Comparison of ENCODE assay signal across 1 cellular context in genomic region chr6:138814179-138814834, GRCh38.
A peak's percentile ranks its signal among the peaks of the same experiment; 100 is the strongest.
TF ChIP-seq lines count a peak whose summit lies in the region.

No MANE protein-coding gene starts in this region.

TF ChIP-seq in HepG2, 621 proteins besides CTCF, POLR2A, EP300 and RAD21 (continued from another document and continues in another):
- no peak for TF ChIP-seq ZBTB4 (CRISPR knock-in tag; IDR thresholded peaks at IDR 0.05; ENCODE audit: borderline replicate concordance)
- no peak for TF ChIP-seq U2AF2 (IDR thresholded peaks at IDR 0.05; ENCODE audit: low read depth, low read length)
- TF ChIP-seq RXRB (CRISPR knock-in tag; IDR thresholded peaks at IDR 0.05; ENCODE audit: borderline replicate concordance), result peak; percentile 76; the same call in 1 of the 2 replicates
- peak; percentile 22; the same call in 1 of the 2 replicates for TF ChIP-seq FOSL2 (CRISPR knock-in tag; IDR thresholded peaks at IDR 0.05)
- no peak for TF ChIP-seq SIN3A (IDR thresholded peaks at IDR 0.05; ENCODE audit: borderline replicate concordance, low read depth, low read length)
- no peak for TF ChIP-seq TAF1 (CRISPR knock-in tag; IDR thresholded peaks at IDR 0.05)
- no peak for TF ChIP-seq ZNF263 (CRISPR knock-in tag; IDR thresholded peaks at IDR 0.05)
- TF ChIP-seq, protein P1, sequence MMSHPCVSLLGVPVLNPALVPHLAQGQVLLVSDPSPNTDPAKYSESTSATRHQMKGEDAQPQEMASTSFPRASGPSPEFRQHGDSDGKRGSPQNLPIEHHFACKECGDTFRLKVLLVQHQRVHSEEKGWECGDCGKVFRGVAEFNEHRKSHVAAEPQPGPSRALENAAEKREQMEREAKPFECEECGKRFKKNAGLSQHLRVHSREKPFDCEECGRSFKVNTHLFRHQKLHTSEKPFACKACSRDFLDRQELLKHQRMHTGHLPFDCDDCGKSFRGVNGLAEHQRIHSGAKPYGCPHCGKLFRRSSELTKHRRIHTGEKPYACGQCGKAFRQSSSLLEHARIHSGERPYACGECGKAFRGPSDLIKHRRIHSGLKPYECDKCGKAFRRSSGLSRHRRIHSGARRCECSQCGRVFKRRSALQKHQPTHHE (CRISPR knock-in tag; IDR thresholded peaks at IDR 0.05; ENCODE audit: borderline replicate concordance), result no peak
- no peak for TF ChIP-seq SAFB2 (CRISPR knock-in tag; IDR thresholded peaks at IDR 0.05; ENCODE audit: borderline replicate concordance, low read depth)
- TF ChIP-seq MZF1 (CRISPR knock-in tag; IDR thresholded peaks at IDR 0.05; ENCODE audit: borderline replicate concordance), result no peak
- no peak for TF ChIP-seq KAT7 (CRISPR knock-in tag; IDR thresholded peaks at IDR 0.05; ENCODE audit: borderline replicate concordance)
- no peak for TF ChIP-seq RBAK (CRISPR knock-in tag; IDR thresholded peaks at IDR 0.05)
- no peak for TF ChIP-seq ATRX (CRISPR knock-in tag; IDR thresholded peaks at IDR 0.05; ENCODE audit: borderline replicate concordance)
- TF ChIP-seq ZFX (CRISPR knock-in tag; IDR thresholded peaks at IDR 0.05; ENCODE audit: low read depth), result 0 out of 2 replicates have a peak, but pooled peaks have one; percentile 52
- no peak for TF ChIP-seq KDM1A (CRISPR knock-in tag; IDR thresholded peaks at IDR 0.05)
- TF ChIP-seq SRSF4 (IDR thresholded peaks at IDR 0.05; ENCODE audit: low read depth, low read length, poor library complexity, severe bottlenecking), result no peak
- no peak for TF ChIP-seq RFX3 (CRISPR knock-in tag; IDR thresholded peaks at IDR 0.05)
- TF ChIP-seq, protein P2, sequence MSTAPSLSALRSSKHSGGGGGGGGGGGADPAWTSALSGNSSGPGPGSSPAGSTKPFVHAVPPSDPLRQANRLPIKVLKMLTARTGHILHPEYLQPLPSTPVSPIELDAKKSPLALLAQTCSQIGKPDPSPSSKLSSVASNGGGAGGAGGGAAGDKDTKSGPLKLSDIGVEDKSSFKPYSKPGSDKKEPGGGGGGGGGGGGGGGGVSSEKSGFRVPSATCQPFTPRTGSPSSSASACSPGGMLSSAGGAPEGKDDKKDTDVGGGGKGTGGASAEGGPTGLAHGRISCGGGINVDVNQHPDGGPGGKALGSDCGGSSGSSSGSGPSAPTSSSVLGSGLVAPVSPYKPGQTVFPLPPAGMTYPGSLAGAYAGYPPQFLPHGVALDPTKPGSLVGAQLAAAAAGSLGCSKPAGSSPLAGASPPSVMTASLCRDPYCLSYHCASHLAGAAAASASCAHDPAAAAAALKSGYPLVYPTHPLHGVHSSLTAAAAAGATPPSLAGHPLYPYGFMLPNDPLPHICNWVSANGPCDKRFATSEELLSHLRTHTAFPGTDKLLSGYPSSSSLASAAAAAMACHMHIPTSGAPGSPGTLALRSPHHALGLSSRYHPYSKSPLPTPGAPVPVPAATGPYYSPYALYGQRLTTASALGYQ (CRISPR knock-in tag; IDR thresholded peaks at IDR 0.05), result peak; percentile 84; the same call in 1 of the 2 replicates
- TF ChIP-seq ZNF878 (CRISPR knock-in tag; IDR thresholded peaks at IDR 0.05), result peak; percentile 45; the same call in 1 of the 2 replicates
- no peak for TF ChIP-seq ZNF383 (CRISPR knock-in tag; IDR thresholded peaks at IDR 0.05; ENCODE audit: borderline replicate concordance)
- TF ChIP-seq DR1 (CRISPR knock-in tag; IDR thresholded peaks at IDR 0.05), result no peak
- TF ChIP-seq HOXA5 (CRISPR knock-in tag; IDR thresholded peaks at IDR 0.05), result peak; percentile 60; the same call in 1 of the 2 replicates
- TF ChIP-seq, protein P3, sequence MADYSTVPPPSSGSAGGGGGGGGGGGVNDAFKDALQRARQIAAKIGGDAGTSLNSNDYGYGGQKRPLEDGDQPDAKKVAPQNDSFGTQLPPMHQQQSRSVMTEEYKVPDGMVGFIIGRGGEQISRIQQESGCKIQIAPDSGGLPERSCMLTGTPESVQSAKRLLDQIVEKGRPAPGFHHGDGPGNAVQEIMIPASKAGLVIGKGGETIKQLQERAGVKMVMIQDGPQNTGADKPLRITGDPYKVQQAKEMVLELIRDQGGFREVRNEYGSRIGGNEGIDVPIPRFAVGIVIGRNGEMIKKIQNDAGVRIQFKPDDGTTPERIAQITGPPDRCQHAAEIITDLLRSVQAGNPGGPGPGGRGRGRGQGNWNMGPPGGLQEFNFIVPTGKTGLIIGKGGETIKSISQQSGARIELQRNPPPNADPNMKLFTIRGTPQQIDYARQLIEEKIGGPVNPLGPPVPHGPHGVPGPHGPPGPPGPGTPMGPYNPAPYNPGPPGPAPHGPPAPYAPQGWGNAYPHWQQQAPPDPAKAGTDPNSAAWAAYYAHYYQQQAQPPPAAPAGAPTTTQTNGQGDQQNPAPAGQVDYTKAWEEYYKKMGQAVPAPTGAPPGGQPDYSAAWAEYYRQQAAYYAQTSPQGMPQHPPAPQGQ (CRISPR knock-in tag; IDR thresholded peaks at IDR 0.05; ENCODE audit: borderline replicate concordance), result no peak
- TF ChIP-seq ZNF256 (CRISPR knock-in tag; conservative IDR thresholded peaks at IDR 0.05), result no peak
- no peak for TF ChIP-seq ZNF546 (CRISPR knock-in tag; conservative IDR thresholded peaks at IDR 0.05)
- peak; percentile 96 for TF ChIP-seq TBX2 (CRISPR knock-in tag; IDR thresholded peaks at IDR 0.05; ENCODE audit: borderline replicate concordance)
- TF ChIP-seq, protein P4, sequence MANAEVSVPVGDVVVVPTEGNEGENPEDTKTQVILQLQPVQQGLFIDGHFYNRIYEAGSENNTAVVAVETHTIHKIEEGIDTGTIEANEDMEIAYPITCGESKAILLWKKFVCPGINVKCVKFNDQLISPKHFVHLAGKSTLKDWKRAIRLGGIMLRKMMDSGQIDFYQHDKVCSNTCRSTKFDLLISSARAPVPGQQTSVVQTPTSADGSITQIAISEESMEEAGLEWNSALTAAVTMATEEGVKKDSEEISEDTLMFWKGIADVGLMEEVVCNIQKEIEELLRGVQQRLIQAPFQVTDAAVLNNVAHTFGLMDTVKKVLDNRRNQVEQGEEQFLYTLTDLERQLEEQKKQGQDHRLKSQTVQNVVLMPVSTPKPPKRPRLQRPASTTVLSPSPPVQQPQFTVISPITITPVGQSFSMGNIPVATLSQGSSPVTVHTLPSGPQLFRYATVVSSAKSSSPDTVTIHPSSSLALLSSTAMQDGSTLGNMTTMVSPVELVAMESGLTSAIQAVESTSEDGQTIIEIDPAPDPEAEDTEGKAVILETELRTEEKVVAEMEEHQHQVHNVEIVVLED (CRISPR knock-in tag; IDR thresholded peaks at IDR 0.05; ENCODE audit: borderline replicate concordance), result 0 out of 2 replicates have a peak, but pooled peaks have one; percentile 5
- TF ChIP-seq, protein P5, sequence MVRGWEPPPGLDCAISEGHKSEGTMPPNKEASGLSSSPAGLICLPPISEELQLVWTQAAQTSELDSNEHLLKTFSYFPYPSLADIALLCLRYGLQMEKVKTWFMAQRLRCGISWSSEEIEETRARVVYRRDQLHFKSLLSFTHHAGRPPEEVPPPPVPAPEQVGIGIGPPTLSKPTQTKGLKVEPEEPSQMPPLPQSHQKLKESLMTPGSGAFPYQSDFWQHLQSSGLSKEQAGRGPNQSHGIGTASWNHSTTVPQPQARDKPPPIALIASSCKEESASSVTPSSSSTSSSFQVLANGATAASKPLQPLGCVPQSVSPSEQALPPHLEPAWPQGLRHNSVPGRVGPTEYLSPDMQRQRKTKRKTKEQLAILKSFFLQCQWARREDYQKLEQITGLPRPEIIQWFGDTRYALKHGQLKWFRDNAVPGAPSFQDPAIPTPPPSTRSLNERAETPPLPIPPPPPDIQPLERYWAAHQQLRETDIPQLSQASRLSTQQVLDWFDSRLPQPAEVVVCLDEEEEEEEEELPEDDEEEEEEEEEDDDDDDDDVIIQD (CRISPR knock-in tag; IDR thresholded peaks at IDR 0.05; ENCODE audit: low read depth), result peak; percentile 77; the same call in 1 of the 2 replicates
- TF ChIP-seq ZNF782 (CRISPR knock-in tag; IDR thresholded peaks at IDR 0.05; ENCODE audit: borderline replicate concordance), result no peak
- TF ChIP-seq ZSCAN30 (CRISPR knock-in tag; IDR thresholded peaks at IDR 0.05), result no peak
- TF ChIP-seq BRF2 (CRISPR knock-in tag; IDR thresholded peaks at IDR 0.05), result no peak
- TF ChIP-seq ZNF136 (CRISPR knock-in tag; IDR thresholded peaks at IDR 0.05; ENCODE audit: low read depth), result no peak
- TF ChIP-seq GZF1 (CRISPR knock-in tag; IDR thresholded peaks at IDR 0.05), result no peak
- no peak for TF ChIP-seq ZNF572 (CRISPR knock-in tag; IDR thresholded peaks at IDR 0.05)
- no peak for TF ChIP-seq ZNF747 (CRISPR knock-in tag; IDR thresholded peaks at IDR 0.05; ENCODE audit: borderline replicate concordance)
- TF ChIP-seq ZNF768 (CRISPR knock-in tag; IDR thresholded peaks at IDR 0.05), result no peak
- no peak for TF ChIP-seq REXO4 (CRISPR knock-in tag; IDR thresholded peaks at IDR 0.05; ENCODE audit: borderline replicate concordance)
- no peak for TF ChIP-seq ZBTB14 (CRISPR knock-in tag; IDR thresholded peaks at IDR 0.05)
- TF ChIP-seq STAT6 (CRISPR knock-in tag; IDR thresholded peaks at IDR 0.05; ENCODE audit: borderline replicate concordance), result no peak
- TF ChIP-seq MYC (CRISPR knock-in tag; IDR thresholded peaks at IDR 0.05; ENCODE audit: borderline replicate concordance), result no peak
- TF ChIP-seq HOXD1 (CRISPR knock-in tag; IDR thresholded peaks at IDR 0.05), result no peak
- TF ChIP-seq MTA3 (CRISPR knock-in tag; IDR thresholded peaks at IDR 0.05), result no peak
- no peak for TF ChIP-seq SMC3 (IDR thresholded peaks at IDR 0.05; ENCODE audit: low read length)
- TF ChIP-seq TOPORS (CRISPR knock-in tag; IDR thresholded peaks at IDR 0.05), result no peak
- TF ChIP-seq ZNF547 (CRISPR knock-in tag; IDR thresholded peaks at IDR 0.05), result no peak
- TF ChIP-seq, protein P6, sequence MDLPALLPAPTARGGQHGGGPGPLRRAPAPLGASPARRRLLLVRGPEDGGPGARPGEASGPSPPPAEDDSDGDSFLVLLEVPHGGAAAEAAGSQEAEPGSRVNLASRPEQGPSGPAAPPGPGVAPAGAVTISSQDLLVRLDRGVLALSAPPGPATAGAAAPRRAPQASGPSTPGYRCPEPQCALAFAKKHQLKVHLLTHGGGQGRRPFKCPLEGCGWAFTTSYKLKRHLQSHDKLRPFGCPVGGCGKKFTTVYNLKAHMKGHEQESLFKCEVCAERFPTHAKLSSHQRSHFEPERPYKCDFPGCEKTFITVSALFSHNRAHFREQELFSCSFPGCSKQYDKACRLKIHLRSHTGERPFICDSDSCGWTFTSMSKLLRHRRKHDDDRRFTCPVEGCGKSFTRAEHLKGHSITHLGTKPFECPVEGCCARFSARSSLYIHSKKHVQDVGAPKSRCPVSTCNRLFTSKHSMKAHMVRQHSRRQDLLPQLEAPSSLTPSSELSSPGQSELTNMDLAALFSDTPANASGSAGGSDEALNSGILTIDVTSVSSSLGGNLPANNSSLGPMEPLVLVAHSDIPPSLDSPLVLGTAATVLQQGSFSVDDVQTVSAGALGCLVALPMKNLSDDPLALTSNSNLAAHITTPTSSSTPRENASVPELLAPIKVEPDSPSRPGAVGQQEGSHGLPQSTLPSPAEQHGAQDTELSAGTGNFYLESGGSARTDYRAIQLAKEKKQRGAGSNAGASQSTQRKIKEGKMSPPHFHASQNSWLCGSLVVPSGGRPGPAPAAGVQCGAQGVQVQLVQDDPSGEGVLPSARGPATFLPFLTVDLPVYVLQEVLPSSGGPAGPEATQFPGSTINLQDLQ (CRISPR knock-in tag; IDR thresholded peaks at IDR 0.05), result no peak
